Comparison of ENCODE assay signal across 11 cellular contexts in the genomic region with DNA sequence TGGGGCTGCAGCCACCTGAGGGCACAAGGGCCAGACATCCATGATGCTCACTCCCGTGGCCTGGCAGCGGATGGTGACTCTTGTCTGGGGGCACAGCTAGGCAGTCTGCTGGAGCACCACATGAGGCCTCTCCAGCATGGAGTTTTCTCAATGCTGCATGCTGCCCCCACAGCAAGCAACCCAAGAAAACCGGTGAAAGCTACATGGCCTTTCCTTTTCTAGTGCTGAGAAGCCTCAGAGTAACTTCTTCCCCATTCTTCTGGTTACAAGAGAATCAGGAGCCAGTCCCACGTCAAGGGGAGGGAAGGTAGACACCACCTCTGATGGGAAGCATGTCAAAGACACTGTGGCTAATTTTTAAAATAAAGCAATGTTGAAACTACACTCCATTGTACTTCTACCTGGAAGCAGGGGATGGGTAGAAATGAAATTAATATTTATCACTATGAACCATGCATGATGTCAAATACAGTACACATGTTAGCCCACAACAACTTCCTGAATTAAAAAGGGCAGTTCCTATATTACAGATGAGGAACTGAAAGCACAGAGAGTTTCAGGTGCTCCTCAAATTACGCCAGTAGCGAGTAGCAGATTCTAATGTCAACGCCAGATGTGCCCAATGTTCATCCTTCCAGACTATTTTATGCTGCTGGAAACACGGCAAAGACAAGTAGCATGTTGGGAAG.
DNase-seq lines count a peak whose midpoint lies in the region; ATAC-seq, FAIRE-seq and TF ChIP-seq lines count a peak whose summit lies in the region.
"Had no signal": no experiment of that assay in that cellular context is flagged by ENCODE, and none has a peak within 500 bp of the region (broad histone marks: within the 10 kb centered on the region; RNA-seq: fewer than 3 reads in every experiment).

No MANE protein-coding gene starts in this region.

- H3K36me3 Mint-ChIP-seq in central memory CD8-positive, alpha-beta T cell (ENCODE audit: insufficient read depth), result no peaks in the 10 kb centered on the region
- H3K36me3 Mint-ChIP-seq: activated naive CD4-positive, alpha-beta T cell treated with anti-CD3 and anti-CD28 coated beads, Interleukin-2, amount 50 U/mL, for 72 hours had no signal

- no peak overlapping the region for H3K4me3 ChIP-seq in effector memory CD4-positive, alpha-beta T cell (ENCODE audit: insufficient read depth, low read depth, low read length, poor library complexity, severe bottlenecking)
- H3K4me3 ChIP-seq in pancreas, result no peak overlapping the region

- WGBS in pancreas, 2 donors, result 51 to 71% methylated on average over 8 of the region's 8 CpGs

- intact Hi-C loops in pancreas (cut with DNase I), result loop anchor here in 2 of 3 donors (5.0 to 10.0 kb wide), 2 partner anchors 296 to 479 kb away; no protein-coding TSS in a partner anchor

- no peak for FAIRE-seq in pancreas (lab: Jason Lieb, UNC)

- H3K4me1 ChIP-seq in effector memory CD4-positive, alpha-beta T cell (ENCODE audit: control insufficient read depth, insufficient read depth, low read length, poor library complexity, severe bottlenecking), result no peaks in the 10 kb centered on the region
- H3K4me1 ChIP-seq in pancreas, result no peaks in the 10 kb centered on the region

- no peak for TF ChIP-seq CTCF in pancreas (IDR thresholded peaks at IDR 0.05)

- no peaks in the 10 kb centered on the region for H3K9me3 ChIP-seq in effector memory CD4-positive, alpha-beta T cell (ENCODE audit: control insufficient read depth, low read length)
- H3K9me3 ChIP-seq in pancreas, result no peaks in the 10 kb centered on the region

- no peak overlapping the region for H3K4me3 Mint-ChIP-seq in central memory CD8-positive, alpha-beta T cell

- H3K36me3 ChIP-seq in effector memory CD4-positive, alpha-beta T cell (ENCODE audit: control insufficient read depth, insufficient read depth, low read length), result no peaks in the 10 kb centered on the region
- no peaks in the 10 kb centered on the region for H3K36me3 ChIP-seq in pancreas
- H3K36me3 ChIP-seq: WERI-Rb-1 had no signal

- H3K9me3 Mint-ChIP-seq in central memory CD8-positive, alpha-beta T cell, result no peaks in the 10 kb centered on the region
- H3K9me3 Mint-ChIP-seq: activated naive CD4-positive, alpha-beta T cell treated with anti-CD3 and anti-CD28 coated beads, Interleukin-2, amount 50 U/mL, for 72 hours had no signal

- no peak overlapping the region for H3K27ac ChIP-seq in effector memory CD4-positive, alpha-beta T cell (ENCODE audit: insufficient read depth, low read length, poor library complexity, severe bottlenecking)
- H3K27ac ChIP-seq in pancreas, result no peak overlapping the region
- H3K27ac ChIP-seq: WERI-Rb-1 had no signal

- H3K4me1 Mint-ChIP-seq in central memory CD8-positive, alpha-beta T cell, result no peaks in the 10 kb centered on the region

- H3K27me3 Mint-ChIP-seq in central memory CD8-positive, alpha-beta T cell, result peaks cover 20% of the 10 kb centered on the region

- DNase-seq in central memory CD8-positive, alpha-beta T cell (ENCODE audit: low spot score in 2 of 2), result no peak
- no peak for DNase-seq in dermis blood vessel endothelial cell
- DNase-seq in effector memory CD4-positive, alpha-beta T cell, result no peak
- no peak for DNase-seq in pancreas
- DNase-seq in NCI-H82 (lab: John Stamatoyannopoulos, UW), result no peak
- DNase-seq: NCI-H510A treated with DMSO at 0.1 percent for 48 hours, WERI-Rb-1 had no signal

- ATAC-seq in GM18519 (IDR thresholded peaks at IDR 0.05; ENCODE audit: low FRiP score, unreplicated experiment), result peak; percentile 99
- peak; percentile 98 for ATAC-seq in GM21717 (IDR thresholded peaks at IDR 0.05; ENCODE audit: unreplicated experiment)
- ATAC-seq in HG03378 (IDR thresholded peaks at IDR 0.05; ENCODE audit: unreplicated experiment), result peak; percentile 99
- ATAC-seq in central memory CD8-positive, alpha-beta T cell (replicated peaks; ENCODE audit: extremely low read depth, poor library complexity, severe bottlenecking), result peak; percentile 21
- ATAC-seq in pancreas, result no peak

- no peak overlapping the region for H3K27ac Mint-ChIP-seq in central memory CD8-positive, alpha-beta T cell (ENCODE audit: low read depth)
- H3K27ac Mint-ChIP-seq: activated naive CD4-positive, alpha-beta T cell treated with anti-CD3 and anti-CD28 coated beads, Interleukin-2, amount 50 U/mL, for 72 hours had no signal

- no peaks in the 10 kb centered on the region for H3K27me3 ChIP-seq in effector memory CD4-positive, alpha-beta T cell (replicated peaks; ENCODE audit: control insufficient read depth, insufficient read depth, low read length, poor library complexity, severe bottlenecking)
- H3K27me3 ChIP-seq in pancreas, result no peaks in the 10 kb centered on the region

Comparison
In these comparisons a context has a peak if more than half of its experiments do, and no peak if none do; other contexts are left out.
1. ATAC-seq: peak in GM18519 (single experiment), GM21717 (single experiment), HG03378 (single experiment) and central memory CD8-positive, alpha-beta T cell (single experiment); none in pancreas (0 of 4).